ENCODE assay signal across 21 cellular contexts in genomic region chr2:226656367-226656766, GRCh38.
DNase-seq lines count a peak whose midpoint lies in the region; ATAC-seq, FAIRE-seq and TF ChIP-seq lines count a peak whose summit lies in the region.
"Had no signal": no experiment of that assay in that cellular context is flagged by ENCODE, and none has a peak within 500 bp of the region (broad histone marks: within the 10 kb centered on the region; RNA-seq: fewer than 3 reads in every experiment).

No MANE protein-coding gene starts in this region.

- H3K27me3 ChIP-seq in HepG2 (ENCODE audit: control insufficient read depth in 1 of 2, insufficient read depth in 2 of 2, low read length in 2 of 2) (no peaks in the 10 kb centered on the region), HAP-1 (ENCODE audit: low read depth) (no peaks in the 10 kb centered on the region)
- H3K27me3 ChIP-seq: breast epithelium, testis had no signal

- no peaks in the 10 kb centered on the region for H3K79me2 ChIP-seq in HepG2 (ENCODE audit: insufficient read depth, low read length)
- H3K79me2 ChIP-seq: parathyroid adenoma had no signal

- TF ChIP-seq RAD21 in A549 (conservative IDR thresholded peaks at IDR 0.05 in 1 of 2, IDR thresholded peaks at IDR 0.05 in 1 of 2) (peak in 1 of 2 experiments; percentile 4; a peak in 1 of 5 replicates), HepG2 (CRISPR knock-in tag; IDR thresholded peaks at IDR 0.05) (no peak)

- no TSS peak for BruUV-seq in HepG2 (replicated peaks; lab: Mats Ljungman, UMichigan)

- peak overlapping the region; percentile 47 for H3K4me2 ChIP-seq in A549
- no peak overlapping the region for H3K4me2 ChIP-seq in HepG2 (ENCODE audit: low read depth, low read length)

- TF ChIP-seq EP300 in A549 (IDR thresholded peaks at IDR 0.05) = no peak
- peak in 1 of 2 experiments; percentile 61; a peak in 2 of 4 replicates for TF ChIP-seq EP300 in HepG2 (IDR thresholded peaks at IDR 0.05; ENCODE audit: low read depth in 2 of 2, low read length in 2 of 2)
- TF ChIP-seq EP300 in HepG2 (CRISPR knock-in tag; IDR thresholded peaks at IDR 0.05; ENCODE audit: borderline replicate concordance) = no peak

- CTCF ChIA-PET in A549 (lab: Yijun Ruan, JAX) (interaction anchor here (0.6 kb wide), 1 partner anchor 148 kb away, joined by 3 read pairs; no protein-coding TSS in a partner anchor), HepG2 (lab: Yijun Ruan, JAX; ENCODE audit: low intra/inter-chr PET ratio, low total read pairs) (no interaction called here), RWPE1 (lab: Yijun Ruan, JAX) (no interaction called here)

- POLR2A ChIA-PET in A549 (lab: Yijun Ruan, JAX) = no interaction called here
- POLR2A ChIA-PET in HepG2 (lab: Yijun Ruan, JAX) = interaction anchor here (2.2 kb wide), 1 partner anchor 144 kb away, joined by 5 read pairs; no protein-coding TSS in a partner anchor
- POLR2A ChIA-PET in RWPE1 (lab: Yijun Ruan, JAX; ENCODE audit: low non-redundant PET) = no interaction called here

- no peak overlapping the region for H3K4me3 ChIP-seq in A549
- H3K4me3 ChIP-seq in choroid plexus epithelial cell (ENCODE audit: low read depth, low read length) = no peak overlapping the region
- no peak overlapping the region for H3K4me3 ChIP-seq in HepG2 (replicated peaks in 1 of 3; ENCODE audit: insufficient read depth in 1 of 3, low read depth in 2 of 3, low read length in 3 of 3)
- H3K4me3 ChIP-seq in HAP-1 = no peak overlapping the region
- H3K4me3 ChIP-seq: breast epithelium, testis had no signal

- no peaks in the 10 kb centered on the region for H4K20me1 ChIP-seq in HepG2 (ENCODE audit: insufficient read depth, low read length)

- peak; percentile 89 for FAIRE-seq in A549 (lab: Jason Lieb, UNC)
- FAIRE-seq in HepG2 (lab: Jason Lieb, UNC) = no peak
- FAIRE-seq: TTC549 had no signal

- in situ Hi-C loops in HepG2 (cut with HindIII; ENCODE audit: extremely low pct_ligation_motif_present, low pct_unique_long_range_greater_than_20kb) = no loop called here
- in situ Hi-C loops in HAP-1 (cut with MboI; ENCODE audit: low sequenced_read_pairs) = no loop called here

- 36% methylated on average over 4 of the region's 4 CpGs for WGBS in A549 (ENCODE audit: missing lambda C conversion rate)
- WGBS in HepG2 (ENCODE audit: low lambda C conversion rate) = 56% methylated on average over 4 of the region's 4 CpGs

- H3K9me3 ChIP-seq in A549 (no peaks in the 10 kb centered on the region), HepG2 (ENCODE audit: low read length) (no peaks in the 10 kb centered on the region), HAP-1 (no peaks in the 10 kb centered on the region)
- H3K9me3 ChIP-seq: breast epithelium, testis had no signal

- ATAC-seq in A549 (no peak), HepG2 (no peak), GM18867 (IDR thresholded peaks at IDR 0.05; ENCODE audit: unreplicated experiment) (no peak)
- ATAC-seq: activated CD4-positive, alpha-beta T cell treated with anti-CD3 and anti-CD28 coated beads for 36 hours; natural killer cell; stimulated activated effector memory CD8-positive, alpha-beta T cell treated with anti-CD3 and anti-CD28 coated beads, Interleukin-12 subunit alpha, Interleukin-12 subunit beta, amount 100 ng/mL, for 72 hours; T-cell had no signal

- H3K9ac ChIP-seq in HepG2 (ENCODE audit: insufficient read depth, low read depth, low read length) = no peak overlapping the region
- H3K9ac ChIP-seq: parathyroid adenoma had no signal

- TF ChIP-seq POLR2A in A549 (IDR thresholded peaks at IDR 0.05; ENCODE audit: low read length) (no peak), HepG2 (IDR thresholded peaks at IDR 0.05; ENCODE audit: insufficient read depth in 1 of 2, low read depth in 2 of 2, low read length in 2 of 2) (no peak)

- peaks cover 55% of the 10 kb centered on the region for H3K4me1 ChIP-seq in A549
- peaks cover 92% of the 10 kb centered on the region for H3K4me1 ChIP-seq in HepG2 (ENCODE audit: insufficient read depth, low read length)
- no peaks in the 10 kb centered on the region for H3K4me1 ChIP-seq in HAP-1
- H3K4me1 ChIP-seq: parathyroid adenoma had no signal

- peak in 1 of 2 experiments; percentile 23 for DNase-seq in A549 (ENCODE audit: low read depth in 1 of 2, low spot score in 1 of 2)
- DNase-seq in HT-29 (ENCODE audit: low spot score) = peak; percentile 75
- DNase-seq in choroid plexus epithelial cell (ENCODE audit: low read depth) = peak; percentile 47
- peak; percentile 43 for DNase-seq in HepG2 (ENCODE audit: low spot score)
- no peak for DNase-seq in RWPE1 (ENCODE audit: low spot score)
- DNase-seq in HAP-1 (ENCODE audit: low spot score in 2 of 2) = no peak
- no peak for DNase-seq in NCI-H2196 (lab: John Stamatoyannopoulos, UW; ENCODE audit: unreplicated experiment)
- DNase-seq: activated CD4-positive, alpha-beta T cell treated with anti-CD3 and anti-CD28 coated beads for 36 hours; activated naive CD8-positive, alpha-beta T cell treated with anti-CD3 and anti-CD28 coated beads for 36 hours; CD4-positive, CD25-positive, alpha-beta regulatory T cell; H9; natural killer cell; NCI-H1417; NCI-H526 treated with DMSO at 0.1 percent for 48 hours; T-cell; testis had no signal

- no peak overlapping the region for H2AFZ ChIP-seq in HepG2 (ENCODE audit: low read length)
- H2AFZ ChIP-seq: parathyroid adenoma had no signal

- H3K36me3 ChIP-seq in HepG2 (replicated peaks in 1 of 2; ENCODE audit: control insufficient read depth in 1 of 2, insufficient read depth in 2 of 2, low read length in 2 of 2) (no peaks in the 10 kb centered on the region), HAP-1 (replicated peaks) (no peaks in the 10 kb centered on the region)
- H3K36me3 ChIP-seq: breast epithelium had no signal

- intact Hi-C loops in HepG2 (cut with micrococcal nuclease; ENCODE audit: unreplicated experiment) = loop anchor here (2.0 to 10.0 kb wide), 3 partner anchors 78 to 494 kb away; no protein-coding TSS in a partner anchor

- H3K27ac ChIP-seq in A549 = peak overlapping the region; percentile 53 to 86
- peak overlapping the region; percentile 64 for H3K27ac ChIP-seq in HepG2 (ENCODE audit: extremely low read length, insufficient read depth, low read length)
- no peak overlapping the region for H3K27ac ChIP-seq in RWPE1
- H3K27ac ChIP-seq: breast epithelium, parathyroid adenoma, testis had no signal

- TF ChIP-seq CTCF in A549 (IDR thresholded peaks at IDR 0.05) = no peak
- no peak for TF ChIP-seq CTCF in choroid plexus epithelial cell (conservative IDR thresholded peaks at IDR 0.05; ENCODE audit: low read depth, low read length)
- no peak for TF ChIP-seq CTCF in HepG2 (CRISPR knock-in tag; IDR thresholded peaks at IDR 0.05)
- TF ChIP-seq CTCF in RWPE1 (conservative IDR thresholded peaks at IDR 0.05; ENCODE audit: low read depth) = no peak

TF ChIP-seq in A549, 52 proteins besides CTCF, POLR2A, EP300 and RAD21:
- no peak for TF ChIP-seq REST (IDR thresholded peaks at IDR 0.05)
- TF ChIP-seq GATA3 (IDR thresholded peaks at IDR 0.05; ENCODE audit: borderline replicate concordance) = 0 out of 2 replicates have a peak, but pooled peaks have one; percentile 36

TF ChIP-seq in HepG2, 621 proteins besides CTCF, POLR2A, EP300 and RAD21 (continues in another document):
- no peak for TF ChIP-seq NFYC (CRISPR knock-in tag; IDR thresholded peaks at IDR 0.05)
- no peak for TF ChIP-seq MAF1 (CRISPR knock-in tag; IDR thresholded peaks at IDR 0.05; ENCODE audit: borderline replicate concordance)
- no peak for TF ChIP-seq KDM5A (IDR thresholded peaks at IDR 0.05; ENCODE audit: borderline replicate concordance, low read length)
- 0 out of 2 replicates have a peak, but pooled peaks have one; percentile 34 for TF ChIP-seq ZFP36L1 (CRISPR knock-in tag; IDR thresholded peaks at IDR 0.05)
- no peak for TF ChIP-seq SALL1 (CRISPR knock-in tag; IDR thresholded peaks at IDR 0.05)
- TF ChIP-seq SOX5 (CRISPR knock-in tag; IDR thresholded peaks at IDR 0.05; ENCODE audit: borderline replicate concordance) = peak; percentile 42; the same call in 1 of the 2 replicates
- TF ChIP-seq PRDM4 (CRISPR knock-in tag; IDR thresholded peaks at IDR 0.05; ENCODE audit: borderline replicate concordance) = no peak
- no peak for TF ChIP-seq SNAPC5 (CRISPR knock-in tag; IDR thresholded peaks at IDR 0.05; ENCODE audit: borderline replicate concordance)
- TF ChIP-seq HNF4G (IDR thresholded peaks at IDR 0.05; ENCODE audit: borderline replicate concordance, low read depth, low read length) = no peak
- TF ChIP-seq HNF4G (CRISPR knock-in tag; IDR thresholded peaks at IDR 0.05; ENCODE audit: borderline replicate concordance, low read depth) = no peak
- TF ChIP-seq MED8 (CRISPR knock-in tag; IDR thresholded peaks at IDR 0.05; ENCODE audit: insufficient replicate concordance) = no peak
- no peak for TF ChIP-seq ZFX (CRISPR knock-in tag; IDR thresholded peaks at IDR 0.05; ENCODE audit: low read depth)
- peak; percentile 80 for TF ChIP-seq BCL6 (CRISPR knock-in tag; IDR thresholded peaks at IDR 0.05)

Comparison
In these comparisons a context has a peak if more than half of its experiments do, and no peak if none do; other contexts are left out.
1. DNase-seq: peak in HT-29 (single experiment), choroid plexus epithelial cell (single experiment) and HepG2 (single experiment); none in RWPE1 (single experiment), HAP-1 (0 of 2) and NCI-H2196 (single experiment).